25 cellular contexts compared by ENCODE assay signal in the genomic region with DNA sequence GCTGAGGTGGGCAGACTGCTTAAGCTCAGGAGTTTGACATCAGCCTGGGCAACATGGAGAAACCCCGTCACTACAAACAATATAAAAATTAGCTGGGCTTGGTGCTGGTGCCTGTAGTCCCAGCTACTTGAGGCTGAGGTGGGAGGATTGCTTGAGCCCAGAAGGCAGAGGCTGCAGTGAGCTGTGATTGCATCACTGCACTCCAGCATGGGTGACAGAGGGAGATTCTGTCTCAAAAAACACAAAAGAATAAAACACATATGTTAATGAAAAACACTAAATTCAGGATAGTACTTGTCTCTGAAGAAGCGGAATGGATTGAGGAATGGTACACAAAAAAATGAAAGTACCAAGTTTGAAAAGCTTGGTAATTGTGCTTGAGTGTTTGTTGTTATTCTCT.
DNase-seq lines count a peak whose midpoint lies in the region; ATAC-seq, FAIRE-seq and TF ChIP-seq lines count a peak whose summit lies in the region.
"Had no signal": no experiment of that assay in that cellular context is flagged by ENCODE, and none has a peak within 500 bp of the region (broad histone marks: within the 10 kb centered on the region; RNA-seq: fewer than 3 reads in every experiment).

No MANE protein-coding gene starts in this region.

- H3K9ac ChIP-seq in HepG2 (ENCODE audit: insufficient read depth, low read depth, low read length) (no peak overlapping the region), H1 (replicated peaks in 1 of 4; ENCODE audit: extremely low read depth in 1 of 4, low read depth in 3 of 4, low read length in 3 of 4) (no peak overlapping the region)
- H3K9ac ChIP-seq: BLaER1 treated with 17β-estradiol and CSF1 and Interleukin-3, amounts not matched to agents 10 nM and 100 nM; GM23248 had no signal

- TF ChIP-seq CTCF in HepG2 (CRISPR knock-in tag; IDR thresholded peaks at IDR 0.05) = no peak
- TF ChIP-seq CTCF in right lobe of liver (IDR thresholded peaks at IDR 0.05) = no peak
- TF ChIP-seq CTCF in H1 (IDR thresholded peaks at IDR 0.05; ENCODE audit: control extremely low read depth in 1 of 3, insufficient read depth in 1 of 3, low read depth in 1 of 3, low read length in 3 of 3) = no peak
- TF ChIP-seq CTCF in psoas muscle (IDR thresholded peaks at IDR 0.05) = no peak

- H3K23ac ChIP-seq in H1 (ENCODE audit: insufficient read length) = no peak overlapping the region

- no peak overlapping the region; the same call in 1 of the 2 replicates for H2AK5ac ChIP-seq in H1 (ENCODE audit: low read depth, low read length)

- in situ Hi-C loops in HepG2 (cut with HindIII; ENCODE audit: extremely low pct_ligation_motif_present, low pct_unique_long_range_greater_than_20kb) = no loop called here

- no peaks in the 10 kb centered on the region for H4K20me1 ChIP-seq in HepG2 (ENCODE audit: insufficient read depth, low read length)
- no peaks in the 10 kb centered on the region for H4K20me1 ChIP-seq in H1 (replicated peaks in 1 of 2; ENCODE audit: control insufficient read depth in 1 of 2, insufficient read depth in 2 of 2, low read length in 2 of 2)

- H2AFZ ChIP-seq in HepG2 (ENCODE audit: low read length) = no peak overlapping the region
- H2AFZ ChIP-seq in H1 (ENCODE audit: low read length) = no peak overlapping the region
- H2AFZ ChIP-seq: GM23248 had no signal

- POLR2A ChIA-PET in HepG2 (lab: Yijun Ruan, JAX) (interaction anchor here (0.7 kb wide), 1 partner anchor 35 kb away, joined by 3 read pairs; no protein-coding TSS in a partner anchor), H1 (lab: Charles Lee; ENCODE audit: partially characterized antibody) (no interaction called here)

- no peak for FAIRE-seq in HepG2 (lab: Jason Lieb, UNC)
- FAIRE-seq in H1 (lab: Jason Lieb, UNC) = no peak
- FAIRE-seq: D721Med, GM12878, GM19239, H54 had no signal

- H4K91ac ChIP-seq in H1 (replicated peaks; ENCODE audit: insufficient read length, low read length) = no peak overlapping the region

- intact Hi-C loops in HepG2 (cut with micrococcal nuclease; ENCODE audit: unreplicated experiment) = loop anchor here (5.0 kb wide), 1 partner anchor 42 kb away; no protein-coding TSS in a partner anchor
- intact Hi-C loops in right lobe of liver (cut with DNase I) = no loop called here
- intact Hi-C loops in psoas muscle (cut with DNase I) = no loop called here

- H3K4me2 ChIP-seq in HepG2 (ENCODE audit: low read depth, low read length) = no peak overlapping the region
- no peak overlapping the region for H3K4me2 ChIP-seq in H1 (ENCODE audit: insufficient read depth in 1 of 2, low read depth in 2 of 2, low read length in 2 of 2)
- H3K4me2 ChIP-seq: A549; BLaER1 treated with 17β-estradiol and CSF1 and Interleukin-3, amounts not matched to agents 10 nM and 100 nM had no signal

- H3K79me2 ChIP-seq in HepG2 (ENCODE audit: insufficient read depth, low read length) = no peaks in the 10 kb centered on the region
- 0 out of 4 replicates have a peak, but pooled peaks cover 0 to 3% of the 10 kb centered on the region in 2 experiments for H3K79me2 ChIP-seq in H1 (ENCODE audit: control insufficient read depth in 1 of 2, insufficient read depth in 2 of 2, low read length in 2 of 2)

- WGBS in HepG2 (ENCODE audit: low lambda C conversion rate) = 93% methylated on average over 2 of the region's 2 CpGs
- WGBS in right lobe of liver (ENCODE audit: insufficient coverage, low coverage, low lambda C conversion rate, missing lambda C conversion rate) = 94% methylated on average over 2 of the region's 2 CpGs
- WGBS in H1 (ENCODE audit: extremely low coverage in 1 of 2, insufficient coverage in 1 of 2, insufficient read length in 1 of 2, insufficient replicate concordance in 2 of 2, low coverage in 1 of 2, low lambda C conversion rate in 2 of 2, missing lambda C conversion rate in 1 of 2), 2 experiments = 90% methylated on average over 2 of the region's 2 CpGs; no CpG with 5 or more reads in 1 of the 2 experiments
- WGBS in psoas muscle, 3 donors = 92 to 95% (median 94%) methylated on average over 2 of the region's 2 CpGs

- no peaks in the 10 kb centered on the region for H3K23me2 ChIP-seq in H1 (ENCODE audit: low read depth, low read length)

- no peak for TF ChIP-seq RAD21 in HepG2 (CRISPR knock-in tag; IDR thresholded peaks at IDR 0.05)
- TF ChIP-seq RAD21 in Ishikawa (IDR thresholded peaks at IDR 0.05; ENCODE audit: low read depth) = no peak
- no peak for TF ChIP-seq RAD21 in H1 (IDR thresholded peaks at IDR 0.05 in 1 of 2, conservative IDR thresholded peaks at IDR 0.05 in 1 of 2; ENCODE audit: low read depth in 2 of 2, low read length in 2 of 2)

- no peak overlapping the region for H4K5ac ChIP-seq in H1 (ENCODE audit: insufficient read length, low read depth, low read length)

- H3K79me1 ChIP-seq in H1 (ENCODE audit: low read depth, low read length) = no peaks in the 10 kb centered on the region; the same call in 1 of the 2 replicates

- no peak overlapping the region for H2BK15ac ChIP-seq in H1 (ENCODE audit: low read length)

- no peak overlapping the region for H3K56ac ChIP-seq in H1 (replicated peaks; ENCODE audit: insufficient read length, low read depth, low read length)

- H2BK20ac ChIP-seq in H1 (ENCODE audit: low read length) = no peak overlapping the region

- no peak overlapping the region for H2BK5ac ChIP-seq in H1 (ENCODE audit: low read depth, low read length)

- H3K18ac ChIP-seq in H1 (ENCODE audit: extremely low read depth, low read length) = no peak overlapping the region

- H3K9me3 ChIP-seq in HepG2 (ENCODE audit: low read length) (no peaks in the 10 kb centered on the region), right lobe of liver (no peaks in the 10 kb centered on the region), H1 (ENCODE audit: insufficient read depth in 2 of 2, low read depth in 1 of 2, low read length in 1 of 2) (no peaks in the 10 kb centered on the region), psoas muscle (no peaks in the 10 kb centered on the region)
- H3K9me3 ChIP-seq: A549, BE2C had no signal

- H3K27me3 ChIP-seq in HepG2 (ENCODE audit: control insufficient read depth in 1 of 2, insufficient read depth in 2 of 2, low read length in 2 of 2) (no peaks in the 10 kb centered on the region), right lobe of liver (no peaks in the 10 kb centered on the region), H1 (replicated peaks in 1 of 4; ENCODE audit: control insufficient read depth in 3 of 4, extremely low read depth in 1 of 4, insufficient read depth in 3 of 4, low read length in 3 of 4) (no peaks in the 10 kb centered on the region), psoas muscle (ENCODE audit: insufficient read depth in 3 of 3, low read length in 2 of 3) (no peaks in the 10 kb centered on the region)
- H3K27me3 ChIP-seq: BE2C; BLaER1 treated with 17β-estradiol and CSF1 and Interleukin-3, amounts not matched to agents 10 nM and 100 nM had no signal

- H2BK12ac ChIP-seq in H1 (ENCODE audit: low read depth, low read length) = no peak overlapping the region

- H3K27ac ChIP-seq in HepG2 (ENCODE audit: extremely low read length, insufficient read depth, low read length) (no peak overlapping the region), right lobe of liver (no peak overlapping the region), H1 (ENCODE audit: low read depth, low read length) (no peak overlapping the region), psoas muscle (no peak overlapping the region)
- H3K27ac ChIP-seq: A549; BLaER1 treated with 17β-estradiol and CSF1 and Interleukin-3, amounts not matched to agents 10 nM and 100 nM; GM23248 had no signal

- DNase-seq in HepG2 (ENCODE audit: low spot score) (no peak), right lobe of liver (no peak), H1 (ENCODE audit: low read depth in 1 of 2, low spot score in 2 of 2) (no peak), globus pallidus (ENCODE audit: low spot score) (no peak), psoas muscle (no peak)
- no peak for DNase-seq in NK-92 treated with Interleukin-12 subunit alpha and Interleukin-12 subunit beta, amount 100 ng/mL, for 24 hours (lab: John Stamatoyannopoulos, UW)
- DNase-seq: 8988T; ACHN; AML-193; BE2C; CD4-positive, alpha-beta T cell; CD8-positive, alpha-beta memory T cell; DMS 273 treated with DMSO at 0.1 percent for 48 hours; DMS79; EL; GDM1; GM23248; HCEC 1CT had no signal

- no TSS peak for BruUV-seq in HepG2 (replicated peaks; lab: Mats Ljungman, UMichigan)

- TF ChIP-seq POLR2A in HepG2 (IDR thresholded peaks at IDR 0.05; ENCODE audit: insufficient read depth in 1 of 2, low read depth in 2 of 2, low read length in 2 of 2) (no peak), right lobe of liver (IDR thresholded peaks at IDR 0.05) (no peak), H1 (IDR thresholded peaks at IDR 0.05; ENCODE audit: control extremely low read depth in 1 of 2, low read depth in 2 of 2, low read length in 2 of 2) (no peak)

- H3K36me3 ChIP-seq in HepG2 (replicated peaks in 1 of 2; ENCODE audit: control insufficient read depth in 1 of 2, insufficient read depth in 2 of 2, low read length in 2 of 2) (no peaks in the 10 kb centered on the region), right lobe of liver (no peaks in the 10 kb centered on the region), H1 (ENCODE audit: control insufficient read depth in 2 of 4, insufficient read depth in 4 of 4, low read length in 3 of 4) (no peaks in the 10 kb centered on the region), psoas muscle (ENCODE audit: insufficient read depth in 1 of 2, low read depth in 1 of 2) (no peaks in the 10 kb centered on the region)
- H3K36me3 ChIP-seq: BE2C had no signal

- H4K8ac ChIP-seq in H1 (ENCODE audit: extremely low read depth, insufficient read depth, low read length) = no peak overlapping the region

- no peak overlapping the region for H3K4me3 ChIP-seq in HepG2 (replicated peaks in 1 of 3; ENCODE audit: insufficient read depth in 1 of 3, low read depth in 2 of 3, low read length in 3 of 3)
- no peak overlapping the region for H3K4me3 ChIP-seq in right lobe of liver
- H3K4me3 ChIP-seq in H1 (ENCODE audit: extremely low read depth in 1 of 4, insufficient read depth in 2 of 4, low read depth in 3 of 4, low read length in 4 of 4) = no peak overlapping the region
- H3K4me3 ChIP-seq in psoas muscle = no peak overlapping the region
- H3K4me3 ChIP-seq: A549; BLaER1 treated with 17β-estradiol and CSF1 and Interleukin-3, amounts not matched to agents 10 nM and 100 nM; GM12878; GM23248 had no signal

- ATAC-seq in HepG2 (no peak), right lobe of liver (no peak), psoas muscle (no peak)
- ATAC-seq: A549, GM12878 had no signal

- no peak for TF ChIP-seq EP300 in HepG2 (IDR thresholded peaks at IDR 0.05; ENCODE audit: low read depth in 2 of 2, low read length in 2 of 2)
- TF ChIP-seq EP300 in HepG2 (CRISPR knock-in tag; IDR thresholded peaks at IDR 0.05; ENCODE audit: borderline replicate concordance) = no peak
- TF ChIP-seq EP300 in Ishikawa (IDR thresholded peaks at IDR 0.05; ENCODE audit: borderline replicate concordance) = no peak
- no peak for TF ChIP-seq EP300 in H1 (IDR thresholded peaks at IDR 0.05; ENCODE audit: borderline replicate concordance in 1 of 2, low read depth in 2 of 2, low read length in 2 of 2)

- H3K14ac ChIP-seq in H1 (ENCODE audit: insufficient read length) = no peak overlapping the region

- H3K4ac ChIP-seq in H1 (replicated peaks; ENCODE audit: insufficient read length, low read depth, low read length) = no peak overlapping the region

- H3K4me1 ChIP-seq in HepG2 (ENCODE audit: insufficient read depth, low read length) (peaks cover 29% of the 10 kb centered on the region), right lobe of liver (peaks cover 0 to 17% (median 0%) of the 10 kb centered on the region in 4 donors), H1 (replicated peaks in 1 of 4; ENCODE audit: control insufficient read depth in 3 of 4, insufficient read depth in 4 of 4, low read length in 3 of 4) (peaks cover 0 to 8% (median 3%) of the 10 kb centered on the region in 4 experiments; a peak in 4 of 7 replicates), psoas muscle (peaks cover 20% of the 10 kb centered on the region)
- H3K4me1 ChIP-seq: BE2C had no signal

- no peak overlapping the region for H2BK120ac ChIP-seq in H1 (replicated peaks; ENCODE audit: low read depth, low read length)

- CTCF ChIA-PET in HepG2 (lab: Yijun Ruan, JAX; ENCODE audit: low intra/inter-chr PET ratio, low total read pairs) (no interaction called here), H1 (lab: Charles Lee; ENCODE audit: partially characterized antibody) (interaction anchor here (2.1 kb wide), 1 partner anchor 14 kb away, joined by 4 read pairs; no protein-coding TSS in a partner anchor)
